Comparison of ENCODE assay signal across 29 cellular contexts in genomic region chr5:14261856-14262611, GRCh38.
DNase-seq lines count a peak whose midpoint lies in the region; ATAC-seq, FAIRE-seq and TF ChIP-seq lines count a peak whose summit lies in the region.
"Had no signal": no experiment of that assay in that cellular context is flagged by ENCODE, and none has a peak within 500 bp of the region (broad histone marks: within the 10 kb centered on the region; RNA-seq: fewer than 3 reads in every experiment).

No MANE protein-coding gene starts in this region.

- peaks cover 4 to 20% of the 10 kb centered on the region in 2 donors for H3K27me3 Mint-ChIP-seq in T-cell

- no peak overlapping the region for H4K5ac ChIP-seq in H1 (ENCODE audit: insufficient read length, low read depth, low read length)

- H3K9me3 ChIP-seq in H1 (ENCODE audit: insufficient read depth in 2 of 2, low read depth in 1 of 2, low read length in 1 of 2) (no peaks in the 10 kb centered on the region), trophoblast cell (ENCODE audit: insufficient read depth, low read depth, low read length) (no peaks in the 10 kb centered on the region)
- H3K9me3 ChIP-seq: Caco-2, upper lobe of right lung had no signal

- TF ChIP-seq POLR2A in H1 (IDR thresholded peaks at IDR 0.05; ENCODE audit: control extremely low read depth in 1 of 2, low read depth in 2 of 2, low read length in 2 of 2) = no peak

- H3K4ac ChIP-seq in H1 (replicated peaks; ENCODE audit: insufficient read length, low read depth, low read length) (peak overlapping the region; percentile 17), trophoblast cell (ENCODE audit: low read depth, low read length) (peak overlapping the region; percentile 97)

- no peaks in the 10 kb centered on the region for H3K23me2 ChIP-seq in H1 (ENCODE audit: low read depth, low read length)

- CTCF ChIA-PET in H1 (lab: Charles Lee; ENCODE audit: partially characterized antibody) (interaction anchor here (0.8 to 2.1 kb wide), 6 partner anchors 8 to 120 kb away, joined by 3 to 7 read pairs (median 4); no protein-coding TSS in a partner anchor), T-cell (lab: Charles Lee) (no interaction called here)

- H3K79me2 ChIP-seq in H1 (ENCODE audit: control insufficient read depth in 1 of 2, insufficient read depth in 2 of 2, low read length in 2 of 2) = peaks cover 0 to 91% of the 10 kb centered on the region in 2 experiments; a peak in 3 of 4 replicates
- peaks cover 19% of the 10 kb centered on the region for H3K79me2 ChIP-seq in trophoblast cell (ENCODE audit: control insufficient read depth, insufficient read depth, low read length, poor library complexity)

- in situ Hi-C loops in G401 (cut with HindIII; ENCODE audit: low sequenced_read_pairs) = no loop called here

- no peak for TF ChIP-seq EP300 in H1 (IDR thresholded peaks at IDR 0.05; ENCODE audit: borderline replicate concordance in 1 of 2, low read depth in 2 of 2, low read length in 2 of 2)

- peak overlapping the region; percentile 22; the same call in 1 of the 2 replicates for H2BK5ac ChIP-seq in H1 (ENCODE audit: low read depth, low read length)
- H2BK5ac ChIP-seq in trophoblast cell (ENCODE audit: low read depth, low read length, poor library complexity) = no peak overlapping the region

- no peak overlapping the region for H3K56ac ChIP-seq in H1 (replicated peaks; ENCODE audit: insufficient read length, low read depth, low read length)

- H3K27ac Mint-ChIP-seq in T-cell = no peak overlapping the region
- H3K27ac Mint-ChIP-seq: activated naive CD8-positive, alpha-beta T cell; activated T-helper 17 cell treated with anti-CD3 and anti-CD28 coated beads, Interleukin-2, amount 50 U/mL, for 72 hours had no signal

- H3K27ac ChIP-seq in H1 (ENCODE audit: low read depth, low read length) = no peak overlapping the region
- H3K27ac ChIP-seq in trophoblast cell (ENCODE audit: low read depth, low read length) = no peak overlapping the region
- H3K27ac ChIP-seq: 22Rv1, skin epidermis, upper lobe of right lung had no signal

- no peak overlapping the region for H3K4me3 Mint-ChIP-seq in T-cell
- H3K4me3 Mint-ChIP-seq: activated naive CD8-positive, alpha-beta T cell; activated T-helper 17 cell treated with anti-CD3 and anti-CD28 coated beads, Interleukin-2, amount 50 U/mL, for 72 hours had no signal

- H3K4me1 ChIP-seq in H1 (replicated peaks in 1 of 4; ENCODE audit: control insufficient read depth in 3 of 4, insufficient read depth in 4 of 4, low read length in 3 of 4) (peaks cover 18 to 49% (median 45%) of the 10 kb centered on the region in 4 experiments), trophoblast cell (ENCODE audit: control insufficient read depth in 1 of 2, insufficient read depth in 2 of 2, low read length in 2 of 2) (peaks cover 27 to 32% of the 10 kb centered on the region in 2 experiments)

- H2BK12ac ChIP-seq in H1 (ENCODE audit: low read depth, low read length) (peak overlapping the region; percentile 86; the same call in 1 of the 2 replicates), trophoblast cell (ENCODE audit: low read length) (peak overlapping the region; percentile 62)

- no peak overlapping the region for H3K23ac ChIP-seq in H1 (ENCODE audit: insufficient read length)
- no peak overlapping the region for H3K23ac ChIP-seq in trophoblast cell (ENCODE audit: low read length)

- no peak overlapping the region for H3K4me3 ChIP-seq in H1 (ENCODE audit: extremely low read depth in 1 of 4, insufficient read depth in 2 of 4, low read depth in 3 of 4, low read length in 4 of 4)
- no peak overlapping the region for H3K4me3 ChIP-seq in trophoblast cell (ENCODE audit: low read depth, low read length)
- H3K4me3 ChIP-seq: skin epidermis, upper lobe of right lung had no signal

- no peak for ATAC-seq in T-cell (replicated peaks in 1 of 4)
- ATAC-seq: activated T-helper 17 cell treated with anti-CD3 and anti-CD28 coated beads, Interleukin-2, amount 50 U/mL, for 72 hours; HCT116; left colon; upper lobe of right lung had no signal

- H2BK20ac ChIP-seq in H1 (ENCODE audit: low read length) = peak overlapping the region; percentile 77

- FAIRE-seq in H1 (lab: Jason Lieb, UNC) = no peak

- DNase-seq in NCI-H2107 treated with DMSO at 0.1 percent for 48 hours (lab: John Stamatoyannopoulos, UW; ENCODE audit: unreplicated experiment) = peak; percentile 17
- DNase-seq in NCI-H2107 (lab: John Stamatoyannopoulos, UW) = no peak
- DNase-seq in NCI-H69 (lab: John Stamatoyannopoulos, UW) = peak; percentile 81
- no peak for DNase-seq in H1 (ENCODE audit: low read depth in 1 of 2, low spot score in 2 of 2)
- no peak for DNase-seq in trophoblast cell
- no peak for DNase-seq in stimulated activated CD4-positive, alpha-beta T cell treated with anti-CD3 and anti-CD28 coated beads, Interleukin-2, amount 100 ng/mL, for 48 hours
- no peak for DNase-seq in T-cell
- DNase-seq in G401 (ENCODE audit: low spot score) = no peak
- DNase-seq: activated CD4-positive, alpha-beta T cell treated with anti-CD3 and anti-CD28 coated beads, Interleukin-2, amount 50 U/mL, for 48 hours; activated CD8-positive, alpha-beta memory T cell treated with anti-CD3 and anti-CD28 coated beads, Interleukin-2, amount 50 U/mL, for 4 hours; aorta; Caco-2; head of caudate nucleus; Karpas-422; left colon; NCI-H1694; NCI-H226; nucleus accumbens; OCI-M1; SIG-M5; stimulated activated CD4-positive, alpha-beta T cell treated with anti-CD3 and anti-CD28 coated beads, Interleukin-1b, Interleukin-23, amount 100 ng/mL, for 48 hours; substantia nigra; SW 1271; upper lobe of right lung had no signal

- H3K36me3 Mint-ChIP-seq in T-cell = no peaks in the 10 kb centered on the region
- H3K36me3 Mint-ChIP-seq: activated naive CD8-positive, alpha-beta T cell had no signal

- TF ChIP-seq CTCF in H1 (IDR thresholded peaks at IDR 0.05; ENCODE audit: control extremely low read depth in 1 of 3, insufficient read depth in 1 of 3, low read depth in 1 of 3, low read length in 3 of 3) = no peak

- H4K91ac ChIP-seq in H1 (replicated peaks; ENCODE audit: insufficient read length, low read length) (no peak overlapping the region), trophoblast cell (ENCODE audit: low read depth, low read length) (no peak overlapping the region)

- H3K14ac ChIP-seq in H1 (ENCODE audit: insufficient read length) (no peak overlapping the region), trophoblast cell (ENCODE audit: low read length) (peak overlapping the region; percentile 45)

- H2AFZ ChIP-seq in H1 (ENCODE audit: low read length) (no peak overlapping the region), trophoblast cell (ENCODE audit: insufficient read depth, low read length, poor library complexity) (no peak overlapping the region)

- peaks cover 0 to 5% of the 10 kb centered on the region in 2 experiments for H4K20me1 ChIP-seq in H1 (replicated peaks in 1 of 2; ENCODE audit: control insufficient read depth in 1 of 2, insufficient read depth in 2 of 2, low read length in 2 of 2)

- peak overlapping the region; percentile 34; the same call in 1 of the 2 replicates for H2BK15ac ChIP-seq in H1 (ENCODE audit: low read length)

- peaks cover 6% of the 10 kb centered on the region for H3K79me1 ChIP-seq in H1 (ENCODE audit: low read depth, low read length)
- peaks cover 9% of the 10 kb centered on the region for H3K79me1 ChIP-seq in trophoblast cell (ENCODE audit: low read length)

- no peak for TF ChIP-seq RAD21 in H1 (IDR thresholded peaks at IDR 0.05 in 1 of 2, conservative IDR thresholded peaks at IDR 0.05 in 1 of 2; ENCODE audit: low read depth in 2 of 2, low read length in 2 of 2)

- no peak overlapping the region for H3K9ac ChIP-seq in H1 (replicated peaks in 1 of 4; ENCODE audit: extremely low read depth in 1 of 4, low read depth in 3 of 4, low read length in 3 of 4)
- no peak overlapping the region for H3K9ac ChIP-seq in trophoblast cell (ENCODE audit: low read length)

- no peaks in the 10 kb centered on the region for H3K9me3 Mint-ChIP-seq in T-cell
- H3K9me3 Mint-ChIP-seq: activated T-helper 17 cell treated with anti-CD3 and anti-CD28 coated beads, Interleukin-2, amount 50 U/mL, for 72 hours had no signal

- H4K12ac ChIP-seq in trophoblast cell (ENCODE audit: low read depth, low read length) = no peak overlapping the region

- H3K4me2 ChIP-seq in H1 (ENCODE audit: insufficient read depth in 1 of 2, low read depth in 2 of 2, low read length in 2 of 2) (peak overlapping the region in 1 of 2 experiments; percentile 8; a peak in 1 of 4 replicates), trophoblast cell (ENCODE audit: low read length) (no peak overlapping the region)

- H2BK120ac ChIP-seq in H1 (replicated peaks; ENCODE audit: low read depth, low read length) (no peak overlapping the region), trophoblast cell (ENCODE audit: insufficient read depth, low read length, poor library complexity) (peak overlapping the region; percentile 38)

- H3K18ac ChIP-seq in H1 (ENCODE audit: extremely low read depth, low read length) (peak overlapping the region; percentile 80), trophoblast cell (ENCODE audit: low read length) (peak overlapping the region; percentile 78)

- H4K8ac ChIP-seq in H1 (ENCODE audit: extremely low read depth, insufficient read depth, low read length) (no peak overlapping the region), trophoblast cell (ENCODE audit: low read depth, low read length) (no peak overlapping the region)

- H3K27me3 ChIP-seq in H1 (replicated peaks in 1 of 4; ENCODE audit: control insufficient read depth in 3 of 4, extremely low read depth in 1 of 4, insufficient read depth in 3 of 4, low read length in 3 of 4) (no peaks in the 10 kb centered on the region), trophoblast cell (ENCODE audit: insufficient read depth, low read length) (no peaks in the 10 kb centered on the region)
- H3K27me3 ChIP-seq: upper lobe of right lung had no signal

- POLR2A ChIA-PET in H1 (lab: Charles Lee; ENCODE audit: partially characterized antibody) = interaction anchor here (1.0 kb wide), 1 partner anchor 118 kb away, joined by 6 read pairs; no protein-coding TSS in a partner anchor
- POLR2A ChIA-PET in T-cell (lab: Charles Lee) = no interaction called here

- peaks cover 6 to 9% (median 7%) of the 10 kb centered on the region in 3 donors for H3K4me1 Mint-ChIP-seq in T-cell
- H3K4me1 Mint-ChIP-seq: activated T-helper 17 cell treated with anti-CD3 and anti-CD28 coated beads, Interleukin-2, amount 50 U/mL, for 72 hours had no signal

- H2AK5ac ChIP-seq in H1 (ENCODE audit: low read depth, low read length) (0 out of 2 replicates have a peak overlapping the region, but pooled peaks have one; percentile 45), trophoblast cell (ENCODE audit: low read length) (peak overlapping the region; percentile 87)

- WGBS in H1 (ENCODE audit: extremely low coverage in 1 of 2, insufficient coverage in 1 of 2, insufficient read length in 1 of 2, insufficient replicate concordance in 2 of 2, low coverage in 1 of 2, low lambda C conversion rate in 2 of 2, missing lambda C conversion rate in 1 of 2), 2 experiments = 78 to 100% methylated on average over 1 to 11 of the region's 12 CpGs
- WGBS in trophoblast cell (ENCODE audit: extremely low coverage, insufficient coverage, insufficient read length) = 100% methylated on average over 1 of the region's 12 CpGs

- H3K36me3 ChIP-seq in H1 (ENCODE audit: control insufficient read depth in 2 of 4, insufficient read depth in 4 of 4, low read length in 3 of 4) (no peaks in the 10 kb centered on the region), trophoblast cell (ENCODE audit: control insufficient read depth in 1 of 2, insufficient read depth in 2 of 2, low read length in 2 of 2) (no peaks in the 10 kb centered on the region)
- H3K36me3 ChIP-seq: upper lobe of right lung had no signal

Comparison
In these comparisons a context has a peak if more than half of its experiments do, and no peak if none do; other contexts are left out.
1. DNase-seq: peak in NCI-H2107 treated with DMSO at 0.1 percent for 48 hours (single experiment) and NCI-H69 (single experiment); none in NCI-H2107 (single experiment), H1 (0 of 2), trophoblast cell (0 of 2), stimulated activated CD4-positive, alpha-beta T cell treated with anti-CD3 and anti-CD28 coated beads, Interleukin-2, amount 100 ng/mL, for 48 hours (0 of 2), T-cell (0 of 34) and G401 (single experiment).